Comparison of ENCODE assay signal across 2 cellular contexts in the genomic region with DNA sequence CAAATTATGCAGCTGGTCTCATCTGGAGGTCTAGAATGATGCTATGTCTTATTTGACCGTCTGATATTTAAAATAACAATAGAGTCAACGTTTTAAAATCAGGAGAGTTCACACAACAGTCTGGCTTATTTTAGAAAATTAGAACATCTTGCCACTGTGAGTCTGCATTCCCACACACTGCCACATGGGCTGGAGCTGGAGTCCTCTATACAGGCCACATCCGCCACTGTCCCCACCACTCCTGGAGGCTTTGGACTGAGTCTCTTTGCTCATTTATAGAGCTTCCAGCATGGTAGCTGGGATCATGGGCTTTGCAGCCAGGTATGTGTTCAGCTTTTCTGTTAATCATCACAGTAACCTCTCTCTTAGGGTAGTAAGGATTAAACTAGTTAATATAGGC.
TF ChIP-seq lines count a peak whose summit lies in the region.

No MANE protein-coding gene starts in this region.

TF ChIP-seq in HCT116, 20 proteins besides CTCF, POLR2A, EP300 and RAD21:
- TF ChIP-seq SRF (IDR thresholded peaks at IDR 0.05; ENCODE audit: low read depth), result no peak
- no peak for TF ChIP-seq ZNF274 (IDR thresholded peaks at IDR 0.05; ENCODE audit: low read depth, low read length)
- TF ChIP-seq, protein P1, sequence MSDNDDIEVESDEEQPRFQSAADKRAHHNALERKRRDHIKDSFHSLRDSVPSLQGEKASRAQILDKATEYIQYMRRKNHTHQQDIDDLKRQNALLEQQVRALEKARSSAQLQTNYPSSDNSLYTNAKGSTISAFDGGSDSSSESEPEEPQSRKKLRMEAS (IDR thresholded peaks at IDR 0.05), result no peak
- no peak for TF ChIP-seq JUND (IDR thresholded peaks at IDR 0.05)
- TF ChIP-seq TCF7L2 (IDR thresholded peaks at IDR 0.05; ENCODE audit: borderline replicate concordance, extremely low read depth, insufficient read depth, insufficient read length), result no peak
- no peak for TF ChIP-seq SIN3A (IDR thresholded peaks at IDR 0.05; ENCODE audit: low read depth)
- no peak for TF ChIP-seq ZFX (IDR thresholded peaks at IDR 0.05)
- no peak for TF ChIP-seq ELF1 (IDR thresholded peaks at IDR 0.05; ENCODE audit: borderline replicate concordance, low read depth)
- TF ChIP-seq SP1 (IDR thresholded peaks at IDR 0.05; ENCODE audit: low read depth), result no peak
- TF ChIP-seq POLR2AphosphoS5 (IDR thresholded peaks at IDR 0.05; ENCODE audit: low read depth, low read length), result no peak
- TF ChIP-seq YY1 (IDR thresholded peaks at IDR 0.05; ENCODE audit: extremely low read depth, insufficient replicate concordance, low read depth, low read length), result no peak
- TF ChIP-seq EZH2phosphoT487 (IDR thresholded peaks at IDR 0.05; ENCODE audit: borderline replicate concordance), result no peak
TF ChIP-seq in HCT116: peak in this region for 0.

TF ChIP-seq in GM12878, 131 proteins besides CTCF, POLR2A, EP300 and RAD21:
- no peak for TF ChIP-seq RAD51 (IDR thresholded peaks at IDR 0.05)
- TF ChIP-seq SIN3A (IDR thresholded peaks at IDR 0.05; ENCODE audit: low read depth, low read length), result no peak
- no peak for TF ChIP-seq KLF5 (IDR thresholded peaks at IDR 0.05; ENCODE audit: partially characterized antibody)
- no peak for TF ChIP-seq NR2C2 (IDR thresholded peaks at IDR 0.05; ENCODE audit: borderline replicate concordance, control insufficient read depth, insufficient read length, low read depth)
- TF ChIP-seq EGR1 (IDR thresholded peaks at IDR 0.05; ENCODE audit: borderline replicate concordance in 1 of 2, low read depth in 2 of 2, low read length in 2 of 2), result no peak
- TF ChIP-seq, protein P2, sequence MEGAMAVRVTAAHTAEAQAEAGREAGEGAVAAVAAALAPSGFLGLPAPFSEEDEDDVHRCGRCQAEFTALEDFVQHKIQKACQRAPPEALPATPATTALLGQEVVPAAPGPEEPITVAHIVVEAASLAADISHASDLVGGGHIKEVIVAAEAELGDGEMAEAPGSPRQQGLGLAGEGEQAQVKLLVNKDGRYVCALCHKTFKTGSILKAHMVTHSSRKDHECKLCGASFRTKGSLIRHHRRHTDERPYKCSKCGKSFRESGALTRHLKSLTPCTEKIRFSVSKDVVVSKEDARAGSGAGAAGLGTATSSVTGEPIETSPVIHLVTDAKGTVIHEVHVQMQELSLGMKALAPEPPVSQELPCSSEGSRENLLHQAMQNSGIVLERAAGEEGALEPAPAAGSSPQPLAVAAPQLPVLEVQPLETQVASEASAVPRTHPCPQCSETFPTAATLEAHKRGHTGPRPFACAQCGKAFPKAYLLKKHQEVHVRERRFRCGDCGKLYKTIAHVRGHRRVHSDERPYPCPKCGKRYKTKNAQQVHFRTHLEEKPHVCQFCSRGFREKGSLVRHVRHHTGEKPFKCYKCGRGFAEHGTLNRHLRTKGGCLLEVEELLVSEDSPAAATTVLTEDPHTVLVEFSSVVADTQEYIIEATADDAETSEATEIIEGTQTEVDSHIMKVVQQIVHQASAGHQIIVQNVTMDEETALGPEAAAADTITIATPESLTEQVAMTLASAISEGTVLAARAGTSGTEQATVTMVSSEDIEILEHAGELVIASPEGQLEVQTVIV (IDR thresholded peaks at IDR 0.05; ENCODE audit: borderline replicate concordance, partially characterized antibody), result no peak
- TF ChIP-seq JUNB (IDR thresholded peaks at IDR 0.05), result no peak
- TF ChIP-seq TARDBP (IDR thresholded peaks at IDR 0.05; ENCODE audit: borderline replicate concordance), result no peak
- no peak for TF ChIP-seq NRF1 (conservative IDR thresholded peaks at IDR 0.05; ENCODE audit: low read depth, low read length)
- TF ChIP-seq STAT1 (conservative IDR thresholded peaks at IDR 0.05), result no peak
- TF ChIP-seq, protein P3, sequence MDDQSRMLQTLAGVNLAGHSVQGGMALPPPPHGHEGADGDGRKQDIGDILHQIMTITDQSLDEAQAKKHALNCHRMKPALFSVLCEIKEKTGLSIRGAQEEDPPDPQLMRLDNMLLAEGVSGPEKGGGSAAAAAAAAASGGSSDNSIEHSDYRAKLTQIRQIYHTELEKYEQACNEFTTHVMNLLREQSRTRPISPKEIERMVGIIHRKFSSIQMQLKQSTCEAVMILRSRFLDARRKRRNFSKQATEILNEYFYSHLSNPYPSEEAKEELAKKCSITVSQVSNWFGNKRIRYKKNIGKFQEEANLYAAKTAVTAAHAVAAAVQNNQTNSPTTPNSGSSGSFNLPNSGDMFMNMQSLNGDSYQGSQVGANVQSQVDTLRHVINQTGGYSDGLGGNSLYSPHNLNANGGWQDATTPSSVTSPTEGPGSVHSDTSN (IDR thresholded peaks at IDR 0.05; ENCODE audit: insufficient replicate concordance, low read depth, low read length), result no peak
- no peak for TF ChIP-seq MEF2A (IDR thresholded peaks at IDR 0.05; ENCODE audit: insufficient read depth, low read depth, low read length)
